ENCODE assay signal across 8 cellular contexts in genomic region chr11:60363542-60364525, GRCh38. TPM values are rescaled to one million over a fixed set of nuclear protein-coding genes. Genes with fewer than 3 reads are reported as not detected.
DNase-seq lines count a peak whose midpoint lies in the region; ATAC-seq, FAIRE-seq and TF ChIP-seq lines count a peak whose summit lies in the region.

No MANE protein-coding gene starts in this region.

- CTCF ChIA-PET in HCT116 (lab: Charles Lee) = interaction anchor here (0.6 to 1.9 kb wide), 29 partner anchors 8 to 401 kb away, joined by 3 to 28 read pairs (median 4); partner anchors contain the start of genes MS4A4A and MS4A7

- no peak overlapping the region for H3K27ac ChIP-seq in HCT116 (ENCODE audit: low read depth, low read length)

- no peak overlapping the region for H3K4me3 Mint-ChIP-seq in activated naive CD8-positive, alpha-beta T cell treated with anti-CD3 and anti-CD28 coated beads, Interleukin-2, amount 10 ng/mL, durations not matched to agents 7 days and 5 days

- no peaks in the 10 kb centered on the region for H3K36me3 ChIP-seq in HCT116 (ENCODE audit: control insufficient read depth in 1 of 2, insufficient read depth in 2 of 2, low read length in 2 of 2)

- H3K9me2 ChIP-seq in HCT116 (ENCODE audit: insufficient read depth) = no peaks in the 10 kb centered on the region

- H3K79me2 ChIP-seq in HCT116 (ENCODE audit: insufficient read depth, low read length) = no peaks in the 10 kb centered on the region

- FAIRE-seq in G401.6 (lab: Jason Lieb, UNC) = peak; percentile 60

- POLR2A ChIA-PET in HCT116 (lab: Charles Lee) = interaction anchor here (1.3 kb wide), 1 partner anchor 255 kb away, joined by 3 read pairs; no protein-coding TSS in a partner anchor
- POLR2A ChIA-PET in activated naive CD8-positive, alpha-beta T cell treated with anti-CD3 and anti-CD28 coated beads, Interleukin-2, amount 10 ng/mL, durations not matched to agents 7 days and 5 days (lab: Charles Lee) = no interaction called here

- peak; percentile 93 for ATAC-seq in HCT116
- no peak for ATAC-seq in activated naive CD8-positive, alpha-beta T cell treated with anti-CD3 and anti-CD28 coated beads, Interleukin-2, amount 10 ng/mL, durations not matched to agents 7 days and 5 days (ENCODE audit: low read depth)
- peak; percentile 71 to 78 for ATAC-seq in left cardiac atrium
- ATAC-seq in HG02970 (IDR thresholded peaks at IDR 0.05; ENCODE audit: low FRiP score, unreplicated experiment) = no peak

- RAD21 ChIA-PET in HCT116 (lab: Charles Lee; ENCODE audit: low non-redundant PET in 1 of 2, low total read pairs in 2 of 2, uncharacterized antibody in 2 of 2, unreplicated experiment in 2 of 2) = interaction anchor here (1.0 to 1.1 kb wide), 2 partner anchors 255 kb away, joined by 5 to 6 read pairs; no protein-coding TSS in a partner anchor

- no peak overlapping the region for H3K27ac Mint-ChIP-seq in activated naive CD8-positive, alpha-beta T cell treated with anti-CD3 and anti-CD28 coated beads, Interleukin-2, amount 10 ng/mL, durations not matched to agents 7 days and 5 days

- no peak for TF ChIP-seq POLR2A in HCT116 (IDR thresholded peaks at IDR 0.05; ENCODE audit: borderline replicate concordance, extremely low read depth, insufficient read depth, insufficient read length)

- no peaks in the 10 kb centered on the region for H4K20me1 ChIP-seq in HCT116 (ENCODE audit: insufficient read depth)

- TF ChIP-seq CTCF in HCT116 (IDR thresholded peaks at IDR 0.05 in 2 of 3, conservative IDR thresholded peaks at IDR 0.05 in 1 of 3; ENCODE audit: borderline replicate concordance in 1 of 3, insufficient read depth in 1 of 3, low read depth in 2 of 3, low read length in 2 of 3) = peak; percentile 72 to 78 (median 75); a peak in 5 of 6 replicates

- DNase-seq in HCT116 (ENCODE audit: low read depth, low spot score) = peak; percentile 42
- peak; percentile 85 for DNase-seq in MV-4-11 (lab: John Stamatoyannopoulos, UW)
- peak; percentile 69 for DNase-seq in SKM-1 treated with dmso at 0.1 percent for 144 hours (lab: John Stamatoyannopoulos, UW; ENCODE audit: unreplicated experiment)
- peak; percentile 33 for DNase-seq in activated naive CD8-positive, alpha-beta T cell treated with anti-CD3 and anti-CD28 coated beads, Interleukin-2, amount 10 ng/mL, durations not matched to agents 7 days and 5 days
- DNase-seq in left cardiac atrium = no peak
- peak; percentile 15 for DNase-seq in pulmonary artery endothelial cell (ENCODE audit: low read depth, low spot score)

- H3K9me3 Mint-ChIP-seq in activated naive CD8-positive, alpha-beta T cell treated with anti-CD3 and anti-CD28 coated beads, Interleukin-2, amount 10 ng/mL, durations not matched to agents 7 days and 5 days = no peaks in the 10 kb centered on the region

- no peaks in the 10 kb centered on the region for H3K4me1 ChIP-seq in HCT116 (ENCODE audit: control insufficient read depth in 1 of 2, insufficient read depth in 2 of 2, low read length in 2 of 2)

- peaks cover 7% of the 10 kb centered on the region; the same call in 1 of the 2 replicates for H3K27me3 ChIP-seq in HCT116 (ENCODE audit: insufficient read depth, low read length)

- peak; percentile 72 for TF ChIP-seq RAD21 in HCT116 (IDR thresholded peaks at IDR 0.05; ENCODE audit: low read depth)

- H3K27me3 Mint-ChIP-seq in activated naive CD8-positive, alpha-beta T cell treated with anti-CD3 and anti-CD28 coated beads, Interleukin-2, amount 10 ng/mL, durations not matched to agents 7 days and 5 days = peaks cover 14% of the 10 kb centered on the region

- intact Hi-C loops in HCT116 (cut with micrococcal nuclease) (loop anchor here (1.0 kb wide), 2 partner anchors 122 to 255 kb away; no protein-coding TSS in a partner anchor), left cardiac atrium (cut with DNase I) (loop anchor here (5.0 to 10.0 kb wide), 2 partner anchors 251 to 253 kb away; no protein-coding TSS in a partner anchor)

- H3K9me3 ChIP-seq in HCT116 (ENCODE audit: control insufficient read depth in 1 of 2, insufficient read depth in 1 of 2, low read depth in 1 of 2, low read length in 2 of 2) = peaks cover 0 to 5% of the 10 kb centered on the region in 2 experiments; a peak in 1 of 4 replicates

- no peak overlapping the region for H3K9ac ChIP-seq in HCT116 (ENCODE audit: low read length)

- BruUV-seq in HCT116 (replicated peaks; lab: Mats Ljungman, UMichigan) = no TSS peak

- no peaks in the 10 kb centered on the region for H3K4me1 Mint-ChIP-seq in activated naive CD8-positive, alpha-beta T cell treated with anti-CD3 and anti-CD28 coated beads, Interleukin-2, amount 10 ng/mL, durations not matched to agents 7 days and 5 days

- no peak overlapping the region for H3K4me2 ChIP-seq in HCT116 (ENCODE audit: low read length)

- H3K36me3 Mint-ChIP-seq in activated naive CD8-positive, alpha-beta T cell treated with anti-CD3 and anti-CD28 coated beads, Interleukin-2, amount 10 ng/mL, durations not matched to agents 7 days and 5 days = no peaks in the 10 kb centered on the region

- H3K4me3 ChIP-seq in HCT116 (replicated peaks in 1 of 2; ENCODE audit: low read depth in 1 of 2, low read length in 2 of 2) = no peak overlapping the region

- no peak overlapping the region for H2AFZ ChIP-seq in HCT116 (ENCODE audit: low read depth, low read length, poor library complexity, severe bottlenecking)

TF ChIP-seq in HCT116, 20 proteins besides CTCF, POLR2A, EP300 and RAD21:
- no peak for TF ChIP-seq SIN3A (IDR thresholded peaks at IDR 0.05; ENCODE audit: low read depth)
- TF ChIP-seq MAX (IDR thresholded peaks at IDR 0.05) = no peak
- no peak for TF ChIP-seq TCF7L2 (IDR thresholded peaks at IDR 0.05; ENCODE audit: borderline replicate concordance, extremely low read depth, insufficient read depth, insufficient read length)
- TF ChIP-seq SP1 (IDR thresholded peaks at IDR 0.05; ENCODE audit: low read depth) = no peak
- no peak for TF ChIP-seq ZNF274 (IDR thresholded peaks at IDR 0.05; ENCODE audit: low read depth, low read length)
- no peak for TF ChIP-seq EZH2 (IDR thresholded peaks at IDR 0.05)
- TF ChIP-seq FOSL1 (IDR thresholded peaks at IDR 0.05; ENCODE audit: low read depth) = no peak
- TF ChIP-seq, protein P1, sequence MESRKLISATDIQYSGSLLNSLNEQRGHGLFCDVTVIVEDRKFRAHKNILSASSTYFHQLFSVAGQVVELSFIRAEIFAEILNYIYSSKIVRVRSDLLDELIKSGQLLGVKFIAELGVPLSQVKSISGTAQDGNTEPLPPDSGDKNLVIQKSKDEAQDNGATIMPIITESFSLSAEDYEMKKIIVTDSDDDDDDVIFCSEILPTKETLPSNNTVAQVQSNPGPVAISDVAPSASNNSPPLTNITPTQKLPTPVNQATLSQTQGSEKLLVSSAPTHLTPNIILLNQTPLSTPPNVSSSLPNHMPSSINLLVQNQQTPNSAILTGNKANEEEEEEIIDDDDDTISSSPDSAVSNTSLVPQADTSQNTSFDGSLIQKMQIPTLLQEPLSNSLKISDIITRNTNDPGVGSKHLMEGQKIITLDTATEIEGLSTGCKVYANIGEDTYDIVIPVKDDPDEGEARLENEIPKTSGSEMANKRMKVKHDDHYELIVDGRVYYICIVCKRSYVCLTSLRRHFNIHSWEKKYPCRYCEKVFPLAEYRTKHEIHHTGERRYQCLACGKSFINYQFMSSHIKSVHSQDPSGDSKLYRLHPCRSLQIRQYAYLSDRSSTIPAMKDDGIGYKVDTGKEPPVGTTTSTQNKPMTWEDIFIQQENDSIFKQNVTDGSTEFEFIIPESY (IDR thresholded peaks at IDR 0.05; ENCODE audit: extremely low read depth, insufficient replicate concordance, low read length) = no peak
- no peak for TF ChIP-seq CEBPB (IDR thresholded peaks at IDR 0.05; ENCODE audit: low read depth)
- TF ChIP-seq CBX3 (IDR thresholded peaks at IDR 0.05; ENCODE audit: low read depth) = no peak
- TF ChIP-seq JUND (IDR thresholded peaks at IDR 0.05) = no peak
- TF ChIP-seq SRF (IDR thresholded peaks at IDR 0.05; ENCODE audit: low read depth) = no peak
- no peak for TF ChIP-seq ELF1 (IDR thresholded peaks at IDR 0.05; ENCODE audit: borderline replicate concordance, low read depth)

RNA-seq across cellular contexts. Expression of gene MS4A7, which starts 14.5 kb away (rescaled TPM):
- total RNA-seq in HCT116 (2021; ENCODE audit: unreplicated experiment) (0.22 TPM), left cardiac atrium (10 to 100 TPM; 33.1 to 37.1 TPM), pulmonary artery endothelial cell (not detected in 2 replicates)
- not detected in 2 replicates for polyA plus RNA-seq in HCT116 (2012)
- total RNA-seq in activated naive CD8-positive, alpha-beta T cell treated with anti-CD3 and anti-CD28 coated beads, Interleukin-2, amount 10 ng/mL, durations not matched to agents 7 days and 5 days = 1 to 10 TPM in 1 of 2 experiments, under 1 TPM in 1; 0.99 to 1.6 TPM

RNA-seq across cellular contexts. Expression of gene MS4A14, which starts 32.4 kb away (rescaled TPM):
- total RNA-seq in HCT116 (2021; ENCODE audit: unreplicated experiment) (not detected), left cardiac atrium (1 to 10 TPM; 1.4 to 1.5 TPM), pulmonary artery endothelial cell (not detected in 2 replicates)
- polyA plus RNA-seq in HCT116 (2012) = not detected in 2 replicates
- under 1 TPM in 1 of 2 experiments, not detected in 1; 0.11 TPM for total RNA-seq in activated naive CD8-positive, alpha-beta T cell treated with anti-CD3 and anti-CD28 coated beads, Interleukin-2, amount 10 ng/mL, durations not matched to agents 7 days and 5 days

RNA-seq across cellular contexts. Expression of gene MS4A6E, which starts 36.8 kb away (rescaled TPM):
- total RNA-seq in HCT116 (2021; ENCODE audit: unreplicated experiment) (not detected), left cardiac atrium (under 1 TPM in 1 of 2 donors, not detected in 1; 0.47 TPM), pulmonary artery endothelial cell (not detected in 2 replicates)
- not detected in 2 replicates for polyA plus RNA-seq in HCT116 (2012)
- total RNA-seq in activated naive CD8-positive, alpha-beta T cell treated with anti-CD3 and anti-CD28 coated beads, Interleukin-2, amount 10 ng/mL, durations not matched to agents 7 days and 5 days = not detected

Comparison
In these comparisons a context has a peak if more than half of its experiments do, and no peak if none do; other contexts are left out.
1. ATAC-seq: peak in HCT116 (single experiment) and left cardiac atrium (2 of 2); none in activated naive CD8-positive, alpha-beta T cell treated with anti-CD3 and anti-CD28 coated beads, Interleukin-2, amount 10 ng/mL, durations not matched to agents 7 days and 5 days (single experiment) and HG02970 (single experiment).
2. RNA of gene MS4A7, which starts 14.5 kb away (total RNA-seq): 33.1 to 37.1 TPM in left cardiac atrium; 0.99 to 1.6 TPM in activated naive CD8-positive, alpha-beta T cell treated with anti-CD3 and anti-CD28 coated beads, Interleukin-2, amount 10 ng/mL, durations not matched to agents 7 days and 5 days, 0.22 TPM in HCT116 (single experiment) and not detected in pulmonary artery endothelial cell; every median in the first group is over 10 times any median in the second.